ENCODE assay signal across 1 cellular context in the genomic region with DNA sequence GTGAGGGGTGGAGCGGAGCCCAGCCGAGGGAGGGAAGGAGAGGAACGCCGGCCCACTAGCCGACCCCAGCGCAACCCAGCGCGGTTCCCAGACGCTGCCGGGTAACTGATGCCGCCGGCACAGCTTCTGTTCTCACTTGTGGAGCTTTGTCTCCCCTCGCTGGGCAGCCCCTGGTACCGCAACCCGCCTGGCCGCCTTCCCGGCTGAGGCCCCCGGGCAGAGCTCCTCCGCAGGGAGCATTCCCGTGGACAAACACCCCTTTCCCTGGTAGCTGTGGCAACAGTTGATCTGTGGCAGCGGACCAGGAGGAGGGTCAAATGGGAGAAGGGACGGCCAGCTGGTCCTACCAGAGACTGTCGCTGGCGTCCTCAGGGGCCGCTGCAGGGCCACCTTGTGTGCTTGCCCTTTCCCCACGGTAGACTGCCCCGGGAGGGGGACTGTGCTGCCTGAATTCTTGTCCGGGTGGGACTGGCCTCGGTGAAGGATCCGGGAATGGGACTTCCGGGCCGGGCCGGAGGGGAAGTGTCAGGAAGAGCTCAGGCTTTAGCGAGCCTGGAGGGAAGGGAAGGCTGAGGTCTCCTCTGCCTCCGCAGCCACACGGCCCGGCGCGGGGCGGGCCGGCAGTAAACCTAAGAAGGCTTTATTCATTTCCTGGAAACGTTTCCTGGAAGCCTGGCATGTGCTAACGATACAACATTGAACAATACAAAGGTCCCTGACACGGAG.
TF ChIP-seq lines count a peak whose summit lies in the region.

No MANE protein-coding gene starts in this region.

TF ChIP-seq in GM23338, 12 proteins besides CTCF, POLR2A, EP300 and RAD21 (continued from another document):
- TF ChIP-seq, protein P1, sequence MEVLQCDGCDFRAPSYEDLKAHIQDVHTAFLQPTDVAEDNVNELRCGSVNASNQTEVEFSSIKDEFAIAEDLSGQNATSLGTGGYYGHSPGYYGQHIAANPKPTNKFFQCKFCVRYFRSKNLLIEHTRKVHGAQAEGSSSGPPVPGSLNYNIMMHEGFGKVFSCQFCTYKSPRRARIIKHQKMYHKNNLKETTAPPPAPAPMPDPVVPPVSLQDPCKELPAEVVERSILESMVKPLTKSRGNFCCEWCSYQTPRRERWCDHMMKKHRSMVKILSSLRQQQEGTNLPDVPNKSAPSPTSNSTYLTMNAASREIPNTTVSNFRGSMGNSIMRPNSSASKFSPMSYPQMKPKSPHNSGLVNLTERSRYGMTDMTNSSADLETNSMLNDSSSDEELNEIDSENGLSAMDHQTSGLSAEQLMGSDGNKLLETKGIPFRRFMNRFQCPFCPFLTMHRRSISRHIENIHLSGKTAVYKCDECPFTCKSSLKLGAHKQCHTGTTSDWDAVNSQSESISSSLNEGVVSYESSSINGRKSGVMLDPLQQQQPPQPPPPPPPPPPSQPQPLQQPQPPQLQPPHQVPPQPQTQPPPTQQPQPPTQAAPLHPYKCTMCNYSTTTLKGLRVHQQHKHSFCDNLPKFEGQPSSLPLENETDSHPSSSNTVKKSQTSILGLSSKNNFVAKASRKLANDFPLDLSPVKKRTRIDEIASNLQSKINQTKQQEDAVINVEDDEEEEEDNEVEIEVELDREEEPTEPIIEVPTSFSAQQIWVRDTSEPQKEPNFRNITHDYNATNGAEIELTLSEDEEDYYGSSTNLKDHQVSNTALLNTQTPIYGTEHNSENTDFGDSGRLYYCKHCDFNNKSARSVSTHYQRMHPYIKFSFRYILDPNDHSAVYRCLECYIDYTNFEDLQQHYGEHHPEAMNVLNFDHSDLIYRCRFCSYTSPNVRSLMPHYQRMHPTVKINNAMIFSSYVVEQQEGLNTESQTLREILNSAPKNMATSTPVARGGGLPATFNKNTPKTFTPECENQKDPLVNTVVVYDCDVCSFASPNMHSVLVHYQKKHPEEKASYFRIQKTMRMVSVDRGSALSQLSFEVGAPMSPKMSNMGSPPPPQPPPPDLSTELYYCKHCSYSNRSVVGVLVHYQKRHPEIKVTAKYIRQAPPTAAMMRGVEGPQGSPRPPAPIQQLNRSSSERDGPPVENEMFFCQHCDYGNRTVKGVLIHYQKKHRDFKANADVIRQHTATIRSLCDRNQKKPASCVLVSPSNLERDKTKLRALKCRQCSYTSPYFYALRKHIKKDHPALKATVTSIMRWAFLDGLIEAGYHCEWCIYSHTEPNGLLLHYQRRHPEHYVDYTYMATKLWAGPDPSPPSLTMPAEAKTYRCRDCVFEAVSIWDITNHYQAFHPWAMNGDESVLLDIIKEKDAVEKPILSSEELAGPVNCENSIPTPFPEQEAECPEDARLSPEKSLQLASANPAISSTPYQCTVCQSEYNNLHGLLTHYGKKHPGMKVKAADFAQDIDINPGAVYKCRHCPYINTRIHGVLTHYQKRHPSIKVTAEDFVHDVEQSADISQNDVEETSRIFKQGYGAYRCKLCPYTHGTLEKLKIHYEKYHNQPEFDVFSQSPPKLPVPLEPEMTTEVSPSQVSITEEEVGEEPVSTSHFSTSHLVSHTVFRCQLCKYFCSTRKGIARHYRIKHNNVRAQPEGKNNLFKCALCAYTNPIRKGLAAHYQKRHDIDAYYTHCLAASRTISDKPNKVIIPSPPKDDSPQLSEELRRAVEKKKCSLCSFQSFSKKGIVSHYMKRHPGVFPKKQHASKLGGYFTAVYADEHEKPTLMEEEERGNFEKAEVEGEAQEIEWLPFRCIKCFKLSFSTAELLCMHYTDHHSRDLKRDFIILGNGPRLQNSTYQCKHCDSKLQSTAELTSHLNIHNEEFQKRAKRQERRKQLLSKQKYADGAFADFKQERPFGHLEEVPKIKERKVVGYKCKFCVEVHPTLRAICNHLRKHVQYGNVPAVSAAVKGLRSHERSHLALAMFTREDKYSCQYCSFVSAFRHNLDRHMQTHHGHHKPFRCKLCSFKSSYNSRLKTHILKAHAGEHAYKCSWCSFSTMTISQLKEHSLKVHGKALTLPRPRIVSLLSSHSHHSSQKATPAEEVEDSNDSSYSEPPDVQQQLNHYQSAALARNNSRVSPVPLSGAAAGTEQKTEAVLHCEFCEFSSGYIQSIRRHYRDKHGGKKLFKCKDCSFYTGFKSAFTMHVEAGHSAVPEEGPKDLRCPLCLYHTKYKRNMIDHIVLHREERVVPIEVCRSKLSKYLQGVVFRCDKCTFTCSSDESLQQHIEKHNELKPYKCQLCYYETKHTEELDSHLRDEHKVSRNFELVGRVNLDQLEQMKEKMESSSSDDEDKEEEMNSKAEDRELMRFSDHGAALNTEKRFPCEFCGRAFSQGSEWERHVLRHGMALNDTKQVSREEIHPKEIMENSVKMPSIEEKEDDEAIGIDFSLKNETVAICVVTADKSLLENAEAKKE (CRISPR knock-in tag; IDR thresholded peaks at IDR 0.05): no peak
- TF ChIP-seq EZH2phosphoT487 (IDR thresholded peaks at IDR 0.05; ENCODE audit: unreplicated experiment) (no peak), STAT1 (IDR thresholded peaks at IDR 0.05; ENCODE audit: unreplicated experiment) (no peak), EZH2 (IDR thresholded peaks at IDR 0.05; ENCODE audit: low read depth, unreplicated experiment) (no peak), NANOG (IDR thresholded peaks at IDR 0.05; ENCODE audit: borderline replicate concordance) (no peak), ZNF114 (CRISPR knock-in tag; IDR thresholded peaks at IDR 0.05) (0 out of 2 replicates have a peak, but pooled peaks have one; percentile 11), POLR2AphosphoS5 (IDR thresholded peaks at IDR 0.05; ENCODE audit: low read depth) (peak; percentile 66), ZNF331 (CRISPR knock-in tag; IDR thresholded peaks at IDR 0.05; ENCODE audit: low read depth) (no peak), CREB1 (CRISPR knock-in tag; IDR thresholded peaks at IDR 0.05; ENCODE audit: low read depth) (no peak)
- TF ChIP-seq, protein P2, sequence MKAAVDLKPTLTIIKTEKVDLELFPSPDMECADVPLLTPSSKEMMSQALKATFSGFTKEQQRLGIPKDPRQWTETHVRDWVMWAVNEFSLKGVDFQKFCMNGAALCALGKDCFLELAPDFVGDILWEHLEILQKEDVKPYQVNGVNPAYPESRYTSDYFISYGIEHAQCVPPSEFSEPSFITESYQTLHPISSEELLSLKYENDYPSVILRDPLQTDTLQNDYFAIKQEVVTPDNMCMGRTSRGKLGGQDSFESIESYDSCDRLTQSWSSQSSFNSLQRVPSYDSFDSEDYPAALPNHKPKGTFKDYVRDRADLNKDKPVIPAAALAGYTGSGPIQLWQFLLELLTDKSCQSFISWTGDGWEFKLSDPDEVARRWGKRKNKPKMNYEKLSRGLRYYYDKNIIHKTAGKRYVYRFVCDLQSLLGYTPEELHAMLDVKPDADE (IDR thresholded peaks at IDR 0.05): no peak
- TF ChIP-seq, protein P3, sequence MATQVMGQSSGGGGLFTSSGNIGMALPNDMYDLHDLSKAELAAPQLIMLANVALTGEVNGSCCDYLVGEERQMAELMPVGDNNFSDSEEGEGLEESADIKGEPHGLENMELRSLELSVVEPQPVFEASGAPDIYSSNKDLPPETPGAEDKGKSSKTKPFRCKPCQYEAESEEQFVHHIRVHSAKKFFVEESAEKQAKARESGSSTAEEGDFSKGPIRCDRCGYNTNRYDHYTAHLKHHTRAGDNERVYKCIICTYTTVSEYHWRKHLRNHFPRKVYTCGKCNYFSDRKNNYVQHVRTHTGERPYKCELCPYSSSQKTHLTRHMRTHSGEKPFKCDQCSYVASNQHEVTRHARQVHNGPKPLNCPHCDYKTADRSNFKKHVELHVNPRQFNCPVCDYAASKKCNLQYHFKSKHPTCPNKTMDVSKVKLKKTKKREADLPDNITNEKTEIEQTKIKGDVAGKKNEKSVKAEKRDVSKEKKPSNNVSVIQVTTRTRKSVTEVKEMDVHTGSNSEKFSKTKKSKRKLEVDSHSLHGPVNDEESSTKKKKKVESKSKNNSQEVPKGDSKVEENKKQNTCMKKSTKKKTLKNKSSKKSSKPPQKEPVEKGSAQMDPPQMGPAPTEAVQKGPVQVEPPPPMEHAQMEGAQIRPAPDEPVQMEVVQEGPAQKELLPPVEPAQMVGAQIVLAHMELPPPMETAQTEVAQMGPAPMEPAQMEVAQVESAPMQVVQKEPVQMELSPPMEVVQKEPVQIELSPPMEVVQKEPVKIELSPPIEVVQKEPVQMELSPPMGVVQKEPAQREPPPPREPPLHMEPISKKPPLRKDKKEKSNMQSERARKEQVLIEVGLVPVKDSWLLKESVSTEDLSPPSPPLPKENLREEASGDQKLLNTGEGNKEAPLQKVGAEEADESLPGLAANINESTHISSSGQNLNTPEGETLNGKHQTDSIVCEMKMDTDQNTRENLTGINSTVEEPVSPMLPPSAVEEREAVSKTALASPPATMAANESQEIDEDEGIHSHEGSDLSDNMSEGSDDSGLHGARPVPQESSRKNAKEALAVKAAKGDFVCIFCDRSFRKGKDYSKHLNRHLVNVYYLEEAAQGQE (IDR thresholded peaks at IDR 0.05; ENCODE audit: unreplicated experiment): no peak
